ENCODE assay signal across 17 cellular contexts in genomic region chr12:106585237-106585834, GRCh38. TPM values are rescaled to one million over a fixed set of nuclear protein-coding genes. Genes with fewer than 3 reads are reported as not detected.
A peak's percentile ranks its signal among the peaks of the same experiment; 100 is the strongest.
DNase-seq lines count a peak whose midpoint lies in the region; ATAC-seq and TF ChIP-seq lines count a peak whose summit lies in the region.
"Had no signal": no experiment of that assay in that cellular context is flagged by ENCODE, and none has a peak within 500 bp of the region (broad histone marks: within the 10 kb centered on the region; RNA-seq: fewer than 3 reads in every experiment).

No MANE protein-coding gene starts in this region.

- H3K4me1 Mint-ChIP-seq in activated naive CD8-positive, alpha-beta T cell treated with anti-CD3 and anti-CD28 coated beads, Interleukin-2, amount 10 ng/mL, durations not matched to agents 7 days and 5 days: peaks cover 16% of the 10 kb centered on the region
- H3K4me1 Mint-ChIP-seq in activated naive CD8-positive, alpha-beta T cell treated with anti-CD3 and anti-CD28 coated beads, Interleukin-2, amount 50 U/mL, for 24 hours: peaks cover 29% of the 10 kb centered on the region
- H3K4me1 Mint-ChIP-seq in WTC11: peaks cover 41% of the 10 kb centered on the region
- H3K4me1 Mint-ChIP-seq in stimulated activated naive B cell treated with anti-CD40 and anti-IgM and Interleukin-4, amounts not matched to agents 10 μg/mL and 1 μg/mL and 100 μg/mL, for 72 hours: peaks cover 15 to 36% of the 10 kb centered on the region in 2 donors

- peaks cover 19% of the 10 kb centered on the region for H3K4me1 ChIP-seq in upper lobe of right lung

- POLR2A ChIA-PET in activated naive CD8-positive, alpha-beta T cell treated with anti-CD3 and anti-CD28 coated beads, Interleukin-2, amount 10 ng/mL, durations not matched to agents 7 days and 5 days (lab: Charles Lee): no interaction called here
- POLR2A ChIA-PET in WTC11 (lab: Charles Lee): no interaction called here

- H3K36me3 ChIP-seq in upper lobe of right lung: no peaks in the 10 kb centered on the region
- H3K36me3 ChIP-seq: pancreas, SJSA1, thyroid gland had no signal

- DNase-seq in activated naive CD8-positive, alpha-beta T cell treated with anti-CD3 and anti-CD28 coated beads, Interleukin-2, amount 10 ng/mL, durations not matched to agents 7 days and 5 days: no peak
- no peak for DNase-seq in activated naive CD8-positive, alpha-beta T cell treated with anti-CD3 and anti-CD28 coated beads, Interleukin-2, amount 50 U/mL, for 24 hours
- DNase-seq in WTC11 (ENCODE audit: low spot score) (peak; percentile 15), upper lobe of right lung (no peak), kidney glomerular epithelial cell (lab: John Stamatoyannopoulos, UW) (no peak), T-helper 1 cell (no peak)
- no peak for DNase-seq in stimulated activated naive B cell treated with anti-CD40 and anti-IgM and Interleukin-4, amounts not matched to agents 10 μg/mL and 1 μg/mL and 100 μg/mL, for 72 hours
- DNase-seq: activated naive CD4-positive, alpha-beta T cell treated with Interleukin-2 at 50 U/mL for 16 hours; AML-193; DMS79; pancreas; thyroid gland had no signal

- peaks cover 92% of the 10 kb centered on the region for H3K27me3 Mint-ChIP-seq in activated naive CD8-positive, alpha-beta T cell treated with anti-CD3 and anti-CD28 coated beads, Interleukin-2, amount 10 ng/mL, durations not matched to agents 7 days and 5 days
- peaks cover 88% of the 10 kb centered on the region for H3K27me3 Mint-ChIP-seq in activated naive CD8-positive, alpha-beta T cell treated with anti-CD3 and anti-CD28 coated beads, Interleukin-2, amount 50 U/mL, for 24 hours
- peaks cover 93% of the 10 kb centered on the region for H3K27me3 Mint-ChIP-seq in WTC11 (ENCODE audit: low read depth)
- H3K27me3 Mint-ChIP-seq in stimulated activated naive B cell treated with anti-CD40 and anti-IgM and Interleukin-4, amounts not matched to agents 10 μg/mL and 1 μg/mL and 100 μg/mL, for 72 hours: peaks cover 79 to 96% of the 10 kb centered on the region in 2 donors

- H3K4me3 ChIP-seq in iPS-18c (ENCODE audit: insufficient read depth, low read depth, low read length) (peak overlapping the region; percentile 60), upper lobe of right lung (no peak overlapping the region)
- H3K4me3 ChIP-seq: pancreas, SJSA1 had no signal

- H3K9me3 Mint-ChIP-seq in activated naive CD8-positive, alpha-beta T cell treated with anti-CD3 and anti-CD28 coated beads, Interleukin-2, amount 10 ng/mL, durations not matched to agents 7 days and 5 days: no peaks in the 10 kb centered on the region
- H3K9me3 Mint-ChIP-seq in activated naive CD8-positive, alpha-beta T cell treated with anti-CD3 and anti-CD28 coated beads, Interleukin-2, amount 50 U/mL, for 24 hours: no peaks in the 10 kb centered on the region
- H3K9me3 Mint-ChIP-seq in WTC11: no peaks in the 10 kb centered on the region
- no peaks in the 10 kb centered on the region for H3K9me3 Mint-ChIP-seq in stimulated activated naive B cell treated with anti-CD40 and anti-IgM and Interleukin-4, amounts not matched to agents 10 μg/mL and 1 μg/mL and 100 μg/mL, for 72 hours
- H3K9me3 Mint-ChIP-seq: central memory CD8-positive, alpha-beta T cell had no signal

- H3K9me3 ChIP-seq in iPS-18c (ENCODE audit: control insufficient read depth, insufficient read depth, low read length): no peaks in the 10 kb centered on the region
- no peaks in the 10 kb centered on the region for H3K9me3 ChIP-seq in upper lobe of right lung
- H3K9me3 ChIP-seq: pancreas, SJSA1, thyroid gland had no signal

- intact Hi-C loops in upper lobe of right lung (cut with DNase I): no loop called here

- no peak overlapping the region for H3K27ac ChIP-seq in upper lobe of right lung
- H3K27ac ChIP-seq: epithelial cell of prostate, pancreas, SJSA1, thyroid gland had no signal

- no peak for TF ChIP-seq CTCF in WTC11 (IDR thresholded peaks at IDR 0.05)
- TF ChIP-seq CTCF in upper lobe of right lung (IDR thresholded peaks at IDR 0.05): no peak

- ATAC-seq in activated naive CD8-positive, alpha-beta T cell treated with anti-CD3 and anti-CD28 coated beads, Interleukin-2, amount 10 ng/mL, durations not matched to agents 7 days and 5 days (ENCODE audit: low read depth): no peak
- no peak for ATAC-seq in activated naive CD8-positive, alpha-beta T cell treated with anti-CD3 and anti-CD28 coated beads, Interleukin-2, amount 50 U/mL, for 24 hours
- ATAC-seq in WTC11: no peak
- ATAC-seq in stimulated activated naive B cell treated with anti-CD40 and anti-IgM and Interleukin-4, amounts not matched to agents 10 μg/mL and 1 μg/mL and 100 μg/mL, for 72 hours (replicated peaks): no peak
- ATAC-seq in upper lobe of right lung: no peak

- peaks cover 97% of the 10 kb centered on the region for H3K27me3 ChIP-seq in upper lobe of right lung

- no peaks in the 10 kb centered on the region for H3K36me3 Mint-ChIP-seq in activated naive CD8-positive, alpha-beta T cell treated with anti-CD3 and anti-CD28 coated beads, Interleukin-2, amount 10 ng/mL, durations not matched to agents 7 days and 5 days
- H3K36me3 Mint-ChIP-seq in activated naive CD8-positive, alpha-beta T cell treated with anti-CD3 and anti-CD28 coated beads, Interleukin-2, amount 50 U/mL, for 24 hours (ENCODE audit: low read depth): no peaks in the 10 kb centered on the region
- H3K36me3 Mint-ChIP-seq in WTC11: no peaks in the 10 kb centered on the region
- no peaks in the 10 kb centered on the region for H3K36me3 Mint-ChIP-seq in stimulated activated naive B cell treated with anti-CD40 and anti-IgM and Interleukin-4, amounts not matched to agents 10 μg/mL and 1 μg/mL and 100 μg/mL, for 72 hours

- no peak overlapping the region for H3K27ac Mint-ChIP-seq in activated naive CD8-positive, alpha-beta T cell treated with anti-CD3 and anti-CD28 coated beads, Interleukin-2, amount 10 ng/mL, durations not matched to agents 7 days and 5 days
- no peak overlapping the region for H3K27ac Mint-ChIP-seq in activated naive CD8-positive, alpha-beta T cell treated with anti-CD3 and anti-CD28 coated beads, Interleukin-2, amount 50 U/mL, for 24 hours
- H3K27ac Mint-ChIP-seq in WTC11: no peak overlapping the region
- peak overlapping the region; percentile 80 for H3K27ac Mint-ChIP-seq in stimulated activated naive B cell treated with anti-CD40 and anti-IgM and Interleukin-4, amounts not matched to agents 10 μg/mL and 1 μg/mL and 100 μg/mL, for 72 hours

- CTCF ChIA-PET in WTC11 (lab: Charles Lee): interaction anchor here (0.8 to 3.1 kb wide), 3 partner anchors 15 to 334 kb away, joined by 3 to 20 read pairs (median 5); partner anchors contain the start of gene POLR3B

- peak overlapping the region; percentile 12 for H3K4me3 Mint-ChIP-seq in activated naive CD8-positive, alpha-beta T cell treated with anti-CD3 and anti-CD28 coated beads, Interleukin-2, amount 10 ng/mL, durations not matched to agents 7 days and 5 days
- no peak overlapping the region for H3K4me3 Mint-ChIP-seq in activated naive CD8-positive, alpha-beta T cell treated with anti-CD3 and anti-CD28 coated beads, Interleukin-2, amount 50 U/mL, for 24 hours
- H3K4me3 Mint-ChIP-seq in WTC11: peak overlapping the region; percentile 79
- peak overlapping the region in 1 of 2 donors; percentile 29 for H3K4me3 Mint-ChIP-seq in stimulated activated naive B cell treated with anti-CD40 and anti-IgM and Interleukin-4, amounts not matched to agents 10 μg/mL and 1 μg/mL and 100 μg/mL, for 72 hours
- H3K4me3 Mint-ChIP-seq: central memory CD8-positive, alpha-beta T cell had no signal

TF ChIP-seq in WTC11, 78 proteins besides CTCF, POLR2A, EP300 and RAD21:
- no peak for TF ChIP-seq SMAD4 (CRISPR knock-in tag; IDR thresholded peaks at IDR 0.05)
- TF ChIP-seq PRDM15 (CRISPR knock-in tag; IDR thresholded peaks at IDR 0.05): peak; percentile 47; the same call in 1 of the 2 replicates

RNA-seq across cellular contexts. Expression of gene RFX4, which starts 2.5 kb away (rescaled TPM):
- total RNA-seq in activated naive CD8-positive, alpha-beta T cell treated with anti-CD3 and anti-CD28 coated beads, Interleukin-2, amount 10 ng/mL, durations not matched to agents 7 days and 5 days: not detected
- total RNA-seq in WTC11 (2021) (0.14 to 0.26 TPM in 2 of 3 replicates, not detected in the other), upper lobe of right lung (not detected)
- total RNA-seq: liver, SJSA1 had no signal
